In the genomic region with DNA sequence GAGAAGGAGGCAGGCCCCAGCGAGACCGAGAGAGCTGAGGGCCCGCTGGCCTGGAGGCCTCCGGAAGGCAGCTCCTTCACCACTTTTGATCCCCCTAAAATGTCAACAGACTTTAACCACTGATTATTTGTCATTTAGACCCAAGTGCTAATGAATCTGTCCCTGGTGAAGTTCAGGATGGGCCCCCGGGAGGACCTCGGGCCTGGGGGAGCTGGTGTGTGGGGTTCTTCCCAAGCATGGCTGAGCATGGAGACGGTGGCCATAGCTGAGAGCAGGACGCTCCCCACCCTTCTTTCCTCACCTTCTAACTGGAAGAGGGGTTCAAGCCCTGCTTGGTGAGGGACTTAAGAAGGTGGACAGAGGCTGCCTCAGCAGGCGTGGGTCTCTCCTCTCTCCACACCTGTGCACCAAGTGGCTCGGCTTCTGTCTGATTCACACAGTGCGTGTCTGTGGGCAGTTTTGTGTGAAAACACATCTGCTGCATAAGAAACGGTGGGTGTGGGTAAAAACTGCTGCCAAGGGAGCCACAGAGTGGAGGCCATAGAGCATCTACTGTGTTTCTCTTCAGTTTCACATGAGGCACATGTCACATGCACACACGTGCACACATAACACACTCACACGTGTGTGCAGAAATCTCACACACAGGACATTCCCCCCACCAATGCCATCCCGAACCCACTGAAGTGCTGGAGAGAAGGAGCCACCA, we compare ENCODE assay signal across 14 cellular contexts. TPM values are rescaled to one million over a fixed set of nuclear protein-coding genes. Genes with fewer than 3 reads are reported as not detected.
DNase-seq lines count a peak whose midpoint lies in the region; ATAC-seq lines count a peak whose summit lies in the region.
"Had no signal": no experiment of that assay in that cellular context is flagged by ENCODE, and none has a peak within 500 bp of the region (broad histone marks: within the 10 kb centered on the region; RNA-seq: fewer than 3 reads in every experiment).

No MANE protein-coding gene starts in this region.

- CTCF ChIA-PET in CD4-positive, alpha-beta memory T cell (lab: Charles Lee; ENCODE audit: partially characterized antibody) = no interaction called here
- CTCF ChIA-PET in naive thymus-derived CD4-positive, alpha-beta T cell (lab: Charles Lee) = no interaction called here

- no peaks in the 10 kb centered on the region for H3K9me3 Mint-ChIP-seq in CD4-positive, alpha-beta memory T cell
- H3K9me3 Mint-ChIP-seq in activated T-helper 1 cell treated with anti-CD3 and anti-CD28 coated beads, Interleukin-12 subunit alpha, Interleukin-12 subunit beta, Interleukin-2, Interleukin-4 antibody, amounts not matched to agents 30 ng/mL and 10 ng/mL and 1 ng/mL, durations not matched to agents 14 hours and 24 hours and 36 hours = no peaks in the 10 kb centered on the region
- H3K9me3 Mint-ChIP-seq in naive thymus-derived CD4-positive, alpha-beta T cell = no peaks in the 10 kb centered on the region

- ATAC-seq in naive thymus-derived CD4-positive, alpha-beta T cell = peak; percentile 52

- POLR2A ChIA-PET in CD4-positive, alpha-beta memory T cell (lab: Charles Lee; ENCODE audit: partially characterized antibody) = interaction anchor here (1.2 to 2.1 kb wide), 3 partner anchors 10 to 501 kb away, joined by 3 to 6 read pairs (median 5); no protein-coding TSS in a partner anchor
- POLR2A ChIA-PET in naive thymus-derived CD4-positive, alpha-beta T cell (lab: Charles Lee) = interaction anchor here (1.9 kb wide), 1 partner anchor 9 kb away, joined by 6 read pairs; no protein-coding TSS in a partner anchor

- peak overlapping the region; percentile 74 for H3K27ac ChIP-seq in BLaER1
- peak overlapping the region; percentile 57 for H3K27ac ChIP-seq in CD4-positive, alpha-beta memory T cell (ENCODE audit: low read depth, low read length)
- peak overlapping the region; percentile 45 for H3K27ac ChIP-seq in naive thymus-derived CD4-positive, alpha-beta T cell (ENCODE audit: low read depth, low read length)
- H3K27ac ChIP-seq: right atrium auricular region had no signal

- H3K27me3 Mint-ChIP-seq in CD4-positive, alpha-beta memory T cell = no peaks in the 10 kb centered on the region
- H3K27me3 Mint-ChIP-seq in activated T-helper 1 cell treated with anti-CD3 and anti-CD28 coated beads, Interleukin-12 subunit alpha, Interleukin-12 subunit beta, Interleukin-2, Interleukin-4 antibody, amounts not matched to agents 30 ng/mL and 10 ng/mL and 1 ng/mL, durations not matched to agents 14 hours and 24 hours and 36 hours (ENCODE audit: insufficient read depth) = peaks cover 3% of the 10 kb centered on the region
- H3K27me3 Mint-ChIP-seq in naive thymus-derived CD4-positive, alpha-beta T cell = no peaks in the 10 kb centered on the region

- peak overlapping the region; percentile 77 to 92 (median 88) for H3K4me3 Mint-ChIP-seq in CD4-positive, alpha-beta memory T cell
- no peak overlapping the region for H3K4me3 Mint-ChIP-seq in activated T-helper 1 cell treated with anti-CD3 and anti-CD28 coated beads, Interleukin-12 subunit alpha, Interleukin-12 subunit beta, Interleukin-2, Interleukin-4 antibody, amounts not matched to agents 30 ng/mL and 10 ng/mL and 1 ng/mL, durations not matched to agents 14 hours and 24 hours and 36 hours
- peak overlapping the region; percentile 61 to 93 (median 82) for H3K4me3 Mint-ChIP-seq in naive thymus-derived CD4-positive, alpha-beta T cell

- peak overlapping the region; percentile 83 for H3K4me2 ChIP-seq in BLaER1

- 0 out of 2 replicates have a peak overlapping the region, but pooled peaks have one; percentile 45 for H3K4me3 ChIP-seq in BLaER1
- H3K4me3 ChIP-seq in CD4-positive, alpha-beta memory T cell (ENCODE audit: low read length in 2 of 2) = peak overlapping the region; percentile 5 to 41
- peak overlapping the region; percentile 31 for H3K4me3 ChIP-seq in naive thymus-derived CD4-positive, alpha-beta T cell (ENCODE audit: low read length)
- H3K4me3 ChIP-seq: right atrium auricular region had no signal

- H3K4me1 Mint-ChIP-seq in CD4-positive, alpha-beta memory T cell = peaks cover 31 to 63% (median 46%) of the 10 kb centered on the region in 4 donors
- peaks cover 34% of the 10 kb centered on the region for H3K4me1 Mint-ChIP-seq in activated T-helper 1 cell treated with anti-CD3 and anti-CD28 coated beads, Interleukin-12 subunit alpha, Interleukin-12 subunit beta, Interleukin-2, Interleukin-4 antibody, amounts not matched to agents 30 ng/mL and 10 ng/mL and 1 ng/mL, durations not matched to agents 14 hours and 24 hours and 36 hours (ENCODE audit: low read depth)
- H3K4me1 Mint-ChIP-seq in naive thymus-derived CD4-positive, alpha-beta T cell = peaks cover 24 to 54% (median 42%) of the 10 kb centered on the region in 7 donors

- intact Hi-C loops in CD4-positive, alpha-beta memory T cell (cut with micrococcal nuclease) = no loop called here
- intact Hi-C loops in activated T-helper 1 cell treated with anti-CD3 and anti-CD28 coated beads, Interleukin-12 subunit alpha, Interleukin-12 subunit beta, Interleukin-2, Interleukin-4 antibody, amounts not matched to agents 30 ng/mL and 10 ng/mL and 1 ng/mL, durations not matched to agents 14 hours and 24 hours and 36 hours (cut with micrococcal nuclease) = no loop called here
- intact Hi-C loops in naive thymus-derived CD4-positive, alpha-beta T cell (cut with micrococcal nuclease) = loop anchor here in 1 of 2 donors (5.0 kb wide), 2 partner anchors 51 to 386 kb away; no protein-coding TSS in a partner anchor

- peak overlapping the region; percentile 55 for H3K9ac ChIP-seq in BLaER1

- no peaks in the 10 kb centered on the region for H3K27me3 ChIP-seq in BLaER1
- no peaks in the 10 kb centered on the region for H3K27me3 ChIP-seq in CD4-positive, alpha-beta memory T cell (ENCODE audit: insufficient read depth, low read length)
- H3K27me3 ChIP-seq in naive thymus-derived CD4-positive, alpha-beta T cell (ENCODE audit: control insufficient read depth in 2 of 2, insufficient read depth in 2 of 2, low read length in 2 of 2) = no peaks in the 10 kb centered on the region
- H3K27me3 ChIP-seq: heart right ventricle, right atrium auricular region had no signal

- no peak for DNase-seq in CD4-positive, alpha-beta memory T cell
- DNase-seq in activated T-helper 1 cell treated with anti-CD3 and anti-CD28 coated beads, Interleukin-12 subunit alpha, Interleukin-12 subunit beta, Interleukin-2, Interleukin-4 antibody, amounts not matched to agents 30 ng/mL and 10 ng/mL and 1 ng/mL, durations not matched to agents 14 hours and 24 hours and 36 hours (ENCODE audit: low spot score) = no peak
- DNase-seq in naive thymus-derived CD4-positive, alpha-beta T cell = no peak
- DNase-seq in SW 1271 (lab: John Stamatoyannopoulos, UW) = no peak
- DNase-seq in EL = no peak
- no peak for DNase-seq in NCI-H2029 treated with DMSO at 0.1 percent for 48 hours (lab: John Stamatoyannopoulos, UW)
- DNase-seq: AML-193, kidney, NCI-H446, SHP77 treated with DMSO at 0.1 percent for 48 hours had no signal

- no peaks in the 10 kb centered on the region for H4K20me1 ChIP-seq in BLaER1

- peak overlapping the region; percentile 88 to 97 (median 96) for H3K27ac Mint-ChIP-seq in CD4-positive, alpha-beta memory T cell
- peak overlapping the region; percentile 94 for H3K27ac Mint-ChIP-seq in activated T-helper 1 cell treated with anti-CD3 and anti-CD28 coated beads, Interleukin-12 subunit alpha, Interleukin-12 subunit beta, Interleukin-2, Interleukin-4 antibody, amounts not matched to agents 30 ng/mL and 10 ng/mL and 1 ng/mL, durations not matched to agents 14 hours and 24 hours and 36 hours
- peak overlapping the region; percentile 84 to 98 (median 93) for H3K27ac Mint-ChIP-seq in naive thymus-derived CD4-positive, alpha-beta T cell

- H3K4me1 ChIP-seq in BLaER1 = peaks cover 72% of the 10 kb centered on the region
- peaks cover 54% of the 10 kb centered on the region for H3K4me1 ChIP-seq in CD4-positive, alpha-beta memory T cell (ENCODE audit: insufficient read depth, low read length)
- peaks cover 37 to 48% of the 10 kb centered on the region in 2 donors for H3K4me1 ChIP-seq in naive thymus-derived CD4-positive, alpha-beta T cell (ENCODE audit: control insufficient read depth in 2 of 2, insufficient read depth in 2 of 2, low read length in 2 of 2)

- H3K9me3 ChIP-seq in BLaER1 = peaks cover 1% of the 10 kb centered on the region; the same call in 1 of the 2 replicates
- H3K9me3 ChIP-seq in CD4-positive, alpha-beta memory T cell (ENCODE audit: control insufficient read depth in 1 of 2, low read length in 2 of 2) = no peaks in the 10 kb centered on the region
- no peaks in the 10 kb centered on the region for H3K9me3 ChIP-seq in naive thymus-derived CD4-positive, alpha-beta T cell (ENCODE audit: control insufficient read depth in 2 of 3, low read length in 3 of 3)
- H3K9me3 ChIP-seq: heart right ventricle, right atrium auricular region had no signal

- H3K36me3 Mint-ChIP-seq in CD4-positive, alpha-beta memory T cell = no peaks in the 10 kb centered on the region
- no peaks in the 10 kb centered on the region for H3K36me3 Mint-ChIP-seq in activated T-helper 1 cell treated with anti-CD3 and anti-CD28 coated beads, Interleukin-12 subunit alpha, Interleukin-12 subunit beta, Interleukin-2, Interleukin-4 antibody, amounts not matched to agents 30 ng/mL and 10 ng/mL and 1 ng/mL, durations not matched to agents 14 hours and 24 hours and 36 hours (ENCODE audit: low read depth)
- H3K36me3 Mint-ChIP-seq in naive thymus-derived CD4-positive, alpha-beta T cell = peaks cover 0 to 1% (median 0%) of the 10 kb centered on the region in 5 donors

- no peaks in the 10 kb centered on the region for H3K36me3 ChIP-seq in BLaER1
- no peaks in the 10 kb centered on the region for H3K36me3 ChIP-seq in CD4-positive, alpha-beta memory T cell (ENCODE audit: insufficient read depth, low read length)
- no peaks in the 10 kb centered on the region for H3K36me3 ChIP-seq in naive thymus-derived CD4-positive, alpha-beta T cell (ENCODE audit: control insufficient read depth in 2 of 3, insufficient read depth in 3 of 3, low read length in 3 of 3)
- H3K36me3 ChIP-seq: heart right ventricle, right atrium auricular region had no signal

RNA-seq across cellular contexts. Expression of a gene that starts 53.5 kb away (rescaled TPM):
- under 1 TPM in 1 of 2 experiments, not detected in 1; 0.17 TPM for total RNA-seq in CD4-positive, alpha-beta memory T cell
- under 1 TPM in 1 of 2 donors, not detected in 1; 0.15 TPM for polyA plus RNA-seq in CD4-positive, alpha-beta memory T cell
- total RNA-seq in activated T-helper 1 cell treated with anti-CD3 and anti-CD28 coated beads, Interleukin-12 subunit alpha, Interleukin-12 subunit beta, Interleukin-2, Interleukin-4 antibody, amounts not matched to agents 30 ng/mL and 10 ng/mL and 1 ng/mL, durations not matched to agents 14 hours and 24 hours and 36 hours = 0.70 and 1.3 TPM in 2 replicates
- total RNA-seq in naive thymus-derived CD4-positive, alpha-beta T cell = 1 to 10 TPM in 1 of 5 experiments, under 1 TPM in 2, not detected in 2; 0.27 to 1.3 (median 0.98) TPM
- polyA plus RNA-seq in naive thymus-derived CD4-positive, alpha-beta T cell = not detected
- total RNA-seq: bronchial epithelial cell had no signal
